In the genomic region with DNA sequence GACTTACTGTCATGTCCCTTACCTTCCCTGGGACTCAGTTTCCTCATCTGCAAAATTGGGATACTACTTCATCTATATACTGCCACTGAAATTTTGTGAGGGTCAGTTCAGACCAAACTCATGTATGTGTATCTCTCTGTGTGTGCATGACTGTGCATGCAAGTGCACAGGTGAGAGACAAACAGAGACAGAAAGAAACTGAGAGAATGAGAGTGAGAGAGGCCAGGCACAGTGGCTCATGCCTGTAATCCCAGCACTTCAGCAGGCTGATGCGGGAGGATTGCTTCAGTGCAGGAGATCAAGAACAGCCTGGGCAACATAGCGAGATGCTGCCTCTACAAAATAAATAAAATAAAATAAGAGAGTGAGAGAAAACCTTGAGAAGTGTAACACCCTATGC, we compare ENCODE assay signal across 1 cellular context.
TF ChIP-seq lines count a peak whose summit lies in the region.

No MANE protein-coding gene starts in this region.

TF ChIP-seq in HCT116, 20 proteins besides CTCF, POLR2A, EP300 and RAD21 (continued from another document):
- TF ChIP-seq, protein P1, sequence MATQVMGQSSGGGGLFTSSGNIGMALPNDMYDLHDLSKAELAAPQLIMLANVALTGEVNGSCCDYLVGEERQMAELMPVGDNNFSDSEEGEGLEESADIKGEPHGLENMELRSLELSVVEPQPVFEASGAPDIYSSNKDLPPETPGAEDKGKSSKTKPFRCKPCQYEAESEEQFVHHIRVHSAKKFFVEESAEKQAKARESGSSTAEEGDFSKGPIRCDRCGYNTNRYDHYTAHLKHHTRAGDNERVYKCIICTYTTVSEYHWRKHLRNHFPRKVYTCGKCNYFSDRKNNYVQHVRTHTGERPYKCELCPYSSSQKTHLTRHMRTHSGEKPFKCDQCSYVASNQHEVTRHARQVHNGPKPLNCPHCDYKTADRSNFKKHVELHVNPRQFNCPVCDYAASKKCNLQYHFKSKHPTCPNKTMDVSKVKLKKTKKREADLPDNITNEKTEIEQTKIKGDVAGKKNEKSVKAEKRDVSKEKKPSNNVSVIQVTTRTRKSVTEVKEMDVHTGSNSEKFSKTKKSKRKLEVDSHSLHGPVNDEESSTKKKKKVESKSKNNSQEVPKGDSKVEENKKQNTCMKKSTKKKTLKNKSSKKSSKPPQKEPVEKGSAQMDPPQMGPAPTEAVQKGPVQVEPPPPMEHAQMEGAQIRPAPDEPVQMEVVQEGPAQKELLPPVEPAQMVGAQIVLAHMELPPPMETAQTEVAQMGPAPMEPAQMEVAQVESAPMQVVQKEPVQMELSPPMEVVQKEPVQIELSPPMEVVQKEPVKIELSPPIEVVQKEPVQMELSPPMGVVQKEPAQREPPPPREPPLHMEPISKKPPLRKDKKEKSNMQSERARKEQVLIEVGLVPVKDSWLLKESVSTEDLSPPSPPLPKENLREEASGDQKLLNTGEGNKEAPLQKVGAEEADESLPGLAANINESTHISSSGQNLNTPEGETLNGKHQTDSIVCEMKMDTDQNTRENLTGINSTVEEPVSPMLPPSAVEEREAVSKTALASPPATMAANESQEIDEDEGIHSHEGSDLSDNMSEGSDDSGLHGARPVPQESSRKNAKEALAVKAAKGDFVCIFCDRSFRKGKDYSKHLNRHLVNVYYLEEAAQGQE (IDR thresholded peaks at IDR 0.05; ENCODE audit: low read depth): no peak
- TF ChIP-seq CBX3 (IDR thresholded peaks at IDR 0.05; ENCODE audit: low read depth) (no peak), EGR1 (IDR thresholded peaks at IDR 0.05; ENCODE audit: low read depth) (no peak)
